ENCODE assay signal across 1 cellular context in genomic region chr3:42010530-42010929, GRCh38.
TF ChIP-seq lines count a peak whose summit lies in the region.

No MANE protein-coding gene starts in this region.

TF ChIP-seq in endothelial cell of umbilical vein, 7 proteins besides CTCF, POLR2A, EP300 and RAD21:
- TF ChIP-seq MAX (IDR thresholded peaks at IDR 0.05; ENCODE audit: insufficient read depth, insufficient read length) (no peak), POLR2AphosphoS5 (IDR thresholded peaks at IDR 0.05; ENCODE audit: insufficient read depth, low read depth, low read length) (no peak), MYC (IDR thresholded peaks at IDR 0.05; ENCODE audit: low read depth, low read length) (no peak), EZH2 (IDR thresholded peaks at IDR 0.05; ENCODE audit: borderline replicate concordance, low read depth, low read length, severe bottlenecking) (no peak), JUN (IDR thresholded peaks at IDR 0.05; ENCODE audit: borderline replicate concordance, insufficient read depth, insufficient read length, low read depth) (no peak), GATA2 (IDR thresholded peaks at IDR 0.05; ENCODE audit: insufficient read depth, insufficient read length, low read depth, low read length) (no peak), FOS (IDR thresholded peaks at IDR 0.05; ENCODE audit: borderline replicate concordance, insufficient read depth, low read length) (no peak)
